37 cellular contexts compared by ENCODE assay signal in genomic region chr20:12788936-12789335, GRCh38.
"Had no signal": no experiment of that assay in that cellular context is flagged by ENCODE, and none has a peak within 500 bp of the region (broad histone marks: within the 10 kb centered on the region; RNA-seq: fewer than 3 reads in every experiment).

No MANE protein-coding gene starts in this region.

- ATAC-seq: activated CD4-positive, CD25-positive, alpha-beta regulatory T cell treated with anti-CD3 and anti-CD28 coated beads, Interleukin-2, amount 50 U/mL, for 24 hours; activated CD8-positive, alpha-beta T cell treated with anti-CD3 and anti-CD28 coated beads for 36 hours; activated naive CD8-positive, alpha-beta T cell treated with anti-CD3 and anti-CD28 coated beads, Interleukin-2, amount 50 U/mL, for 24 hours; gastroesophageal sphincter; T-helper 17 cell had no signal

- H3K4me3 ChIP-seq: adrenal gland, breast epithelium, cardiac muscle cell, colonic mucosa, esophagus squamous epithelium, gastroesophageal sphincter had no signal

- H3K27me3 Mint-ChIP-seq: activated B cell treated with CpG ODN at 0.5 μM for 24 hours; activated CD8-positive, alpha-beta T cell treated with anti-CD3 and anti-CD28 coated beads for 36 hours; activated naive CD4-positive, alpha-beta T cell treated with anti-CD3 and anti-CD28 coated beads, Interleukin-2, amount 50 U/mL, for 24 hours; activated naive CD8-positive, alpha-beta T cell treated with anti-CD3 and anti-CD28 coated beads for 36 hours; activated naive CD8-positive, alpha-beta T cell treated with anti-CD3 and anti-CD28 coated beads, Interleukin-2, amount 50 U/mL, for 24 hours; T-helper 17 cell had no signal

- H3K4me1 Mint-ChIP-seq: activated B cell treated with CpG ODN at 0.5 μM for 24 hours; activated naive CD4-positive, alpha-beta T cell treated with anti-CD3 and anti-CD28 coated beads, Interleukin-2, amount 50 U/mL, for 24 hours; activated naive CD8-positive, alpha-beta T cell treated with anti-CD3 and anti-CD28 coated beads for 36 hours; activated naive CD8-positive, alpha-beta T cell treated with anti-CD3 and anti-CD28 coated beads, Interleukin-2, amount 50 U/mL, for 24 hours; T-helper 17 cell had no signal

- H3K27me3 ChIP-seq: adrenal gland, breast epithelium, cardiac muscle cell, colonic mucosa, esophagus squamous epithelium, gastroesophageal sphincter had no signal

- H3K27ac Mint-ChIP-seq: activated B cell treated with CpG ODN at 0.5 μM for 24 hours; activated CD8-positive, alpha-beta T cell treated with anti-CD3 and anti-CD28 coated beads for 36 hours; activated naive CD4-positive, alpha-beta T cell treated with anti-CD3 and anti-CD28 coated beads for 36 hours; activated naive CD4-positive, alpha-beta T cell treated with anti-CD3 and anti-CD28 coated beads, Interleukin-2, amount 50 U/mL, for 24 hours; activated naive CD8-positive, alpha-beta T cell treated with anti-CD3 and anti-CD28 coated beads for 36 hours; activated naive CD8-positive, alpha-beta T cell treated with anti-CD3 and anti-CD28 coated beads, Interleukin-2, amount 50 U/mL, for 24 hours; activated T-helper 1 cell treated with anti-CD3 and anti-CD28 coated beads, Interleukin-12 subunit alpha, Interleukin-12 subunit beta, Interleukin-2, Interleukin-4 antibody, amounts not matched to agents 30 ng/mL and 10 ng/mL and 1 ng/mL, durations not matched to agents 14 hours and 24 hours and 36 hours; activated T-helper 2 cell treated with anti-CD3 and anti-CD28 coated beads, Interferon-gamma antibody, Interleukin-2, Interleukin-4, amounts not matched to agents 10 μg/mL and 5 μg/mL and 100 μg/mL, durations not matched to agents 14 hours and 24 hours and 36 hours; T-helper 17 cell; T-helper 2 cell treated with Interferon-gamma antibody and Interleukin-4, amounts not matched to agents 5 μg/mL and 100 μg/mL, for 36 hours had no signal

- H3K36me3 Mint-ChIP-seq: activated naive CD4-positive, alpha-beta T cell treated with anti-CD3 and anti-CD28 coated beads, Interleukin-2, amount 50 U/mL, for 24 hours; activated naive CD8-positive, alpha-beta T cell treated with anti-CD3 and anti-CD28 coated beads for 36 hours; brain had no signal

- H3K27ac ChIP-seq: adrenal gland, breast epithelium, cardiac muscle cell, colonic mucosa, epithelial cell of prostate, esophagus squamous epithelium, gastroesophageal sphincter, WERI-Rb-1 had no signal

- DNase-seq: activated B cell treated with CpG ODN at 0.5 μM for 24 hours; activated CD4-positive, alpha-beta T cell treated with anti-CD3 and anti-CD28 coated beads for 48 hours; activated CD4-positive, alpha-beta T cell treated with anti-CD3 and anti-CD28 coated beads, Interleukin-2, amount 50 U/mL, for 1 hour; activated CD4-positive, alpha-beta T cell treated with anti-CD3 and anti-CD28 coated beads, Interleukin-2, amount 50 U/mL, for 48 hours; activated CD8-positive, alpha-beta memory T cell treated with anti-CD3 and anti-CD28 coated beads for 24 hours; activated CD8-positive, alpha-beta T cell treated with anti-CD3 and anti-CD28 coated beads for 36 hours; activated effector memory CD4-positive, alpha-beta T cell treated with anti-CD3 and anti-CD28 coated beads, Interleukin-2, amount 50 U/mL, for 16 hours; activated naive CD4-positive, alpha-beta T cell treated with anti-CD3 and anti-CD28 coated beads for 36 hours; activated naive CD8-positive, alpha-beta T cell treated with anti-CD3 and anti-CD28 coated beads for 36 hours; activated naive CD8-positive, alpha-beta T cell treated with anti-CD3 and anti-CD28 coated beads, Interleukin-2, amount 50 U/mL, for 24 hours; activated T-cell treated with anti-CD3 and anti-CD28 coated beads, Interleukin-2, amount 50 U/mL, for 1 hour; activated T-cell treated with anti-CD3 and anti-CD28 coated beads, Interleukin-2, amount 50 U/mL, for 48 hours; adrenal gland; amygdala; aorta; central memory CD4-positive, alpha-beta T cell; cerebellar nuclear complex; colonic mucosa; effector CD8-positive, alpha-beta T cell; esophagus squamous epithelium; foreskin melanocyte; T-helper 1 cell; T-helper 17 cell; T1000; WERI-Rb-1 had no signal

- H3K4me1 ChIP-seq: adrenal gland, breast epithelium, colonic mucosa, esophagus squamous epithelium, gastroesophageal sphincter had no signal

- H3K36me3 ChIP-seq: adrenal gland, breast epithelium, cardiac muscle cell, colonic mucosa, esophagus squamous epithelium, gastroesophageal sphincter, WERI-Rb-1 had no signal

- H3K9me3 ChIP-seq: adrenal gland, breast epithelium, colonic mucosa, esophagus squamous epithelium, gastroesophageal sphincter had no signal

- FAIRE-seq: endometrium, endothelial cell of umbilical vein had no signal

- H3K9me3 Mint-ChIP-seq: activated CD8-positive, alpha-beta T cell treated with anti-CD3 and anti-CD28 coated beads for 36 hours; activated naive CD4-positive, alpha-beta T cell treated with anti-CD3 and anti-CD28 coated beads, Interleukin-2, amount 50 U/mL, for 24 hours; activated naive CD8-positive, alpha-beta T cell treated with anti-CD3 and anti-CD28 coated beads for 36 hours; activated naive CD8-positive, alpha-beta T cell treated with anti-CD3 and anti-CD28 coated beads, Interleukin-2, amount 50 U/mL, for 24 hours; activated T-helper 1 cell treated with anti-CD3 and anti-CD28 coated beads, Interleukin-12 subunit alpha, Interleukin-12 subunit beta, Interleukin-2, Interleukin-4 antibody, amounts not matched to agents 30 ng/mL and 10 ng/mL and 1 ng/mL, durations not matched to agents 14 hours and 24 hours and 36 hours; activated T-helper 2 cell treated with anti-CD3 and anti-CD28 coated beads, Interferon-gamma antibody, Interleukin-2, Interleukin-4, amounts not matched to agents 10 μg/mL and 5 μg/mL and 100 μg/mL, durations not matched to agents 14 hours and 24 hours and 36 hours; T-helper 2 cell treated with Interferon-gamma antibody and Interleukin-4, amounts not matched to agents 5 μg/mL and 100 μg/mL, for 36 hours had no signal

- H3K4me3 Mint-ChIP-seq: activated B cell treated with CpG ODN at 0.5 μM for 24 hours; activated CD8-positive, alpha-beta T cell treated with anti-CD3 and anti-CD28 coated beads for 36 hours; activated naive CD4-positive, alpha-beta T cell treated with anti-CD3 and anti-CD28 coated beads for 36 hours; activated naive CD4-positive, alpha-beta T cell treated with anti-CD3 and anti-CD28 coated beads, Interleukin-2, amount 50 U/mL, for 24 hours; activated naive CD8-positive, alpha-beta T cell treated with anti-CD3 and anti-CD28 coated beads for 36 hours; activated naive CD8-positive, alpha-beta T cell treated with anti-CD3 and anti-CD28 coated beads, Interleukin-2, amount 50 U/mL, for 24 hours; activated T-helper 1 cell treated with anti-CD3 and anti-CD28 coated beads, Interleukin-12 subunit alpha, Interleukin-12 subunit beta, Interleukin-2, Interleukin-4 antibody, amounts not matched to agents 30 ng/mL and 10 ng/mL and 1 ng/mL, durations not matched to agents 14 hours and 24 hours and 36 hours; brain; T-helper 17 cell; T-helper 2 cell treated with Interferon-gamma antibody and Interleukin-4, amounts not matched to agents 5 μg/mL and 100 μg/mL, for 36 hours had no signal
